Comparison of ENCODE assay signal across 1 cellular context in genomic region chr1:59926381-59927243, GRCh38.
TF ChIP-seq lines count a peak whose summit lies in the region.

A gene with protein sequence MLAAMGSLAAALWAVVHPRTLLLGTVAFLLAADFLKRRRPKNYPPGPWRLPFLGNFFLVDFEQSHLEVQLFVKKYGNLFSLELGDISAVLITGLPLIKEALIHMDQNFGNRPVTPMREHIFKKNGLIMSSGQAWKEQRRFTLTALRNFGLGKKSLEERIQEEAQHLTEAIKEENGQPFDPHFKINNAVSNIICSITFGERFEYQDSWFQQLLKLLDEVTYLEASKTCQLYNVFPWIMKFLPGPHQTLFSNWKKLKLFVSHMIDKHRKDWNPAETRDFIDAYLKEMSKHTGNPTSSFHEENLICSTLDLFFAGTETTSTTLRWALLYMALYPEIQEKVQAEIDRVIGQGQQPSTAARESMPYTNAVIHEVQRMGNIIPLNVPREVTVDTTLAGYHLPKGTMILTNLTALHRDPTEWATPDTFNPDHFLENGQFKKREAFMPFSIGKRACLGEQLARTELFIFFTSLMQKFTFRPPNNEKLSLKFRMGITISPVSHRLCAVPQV (minus strand): TSS chr1:59926773. CDS start chr1:59926746, 27 bp downstream.

TF ChIP-seq in HepG2, 621 proteins besides CTCF, POLR2A, EP300 and RAD21 (continued from another document and continues in another):
- no peak for TF ChIP-seq ZBTB2 (CRISPR knock-in tag; IDR thresholded peaks at IDR 0.05; ENCODE audit: low read depth)
- no peak for TF ChIP-seq NCOA5 (CRISPR knock-in tag; IDR thresholded peaks at IDR 0.05)
- peak; percentile 26 to 54; a peak in 2 of 4 replicates for TF ChIP-seq HMGXB4 (CRISPR knock-in tag; IDR thresholded peaks at IDR 0.05; ENCODE audit: borderline replicate concordance in 1 of 2, low read depth in 1 of 2)
- TF ChIP-seq, protein P1, sequence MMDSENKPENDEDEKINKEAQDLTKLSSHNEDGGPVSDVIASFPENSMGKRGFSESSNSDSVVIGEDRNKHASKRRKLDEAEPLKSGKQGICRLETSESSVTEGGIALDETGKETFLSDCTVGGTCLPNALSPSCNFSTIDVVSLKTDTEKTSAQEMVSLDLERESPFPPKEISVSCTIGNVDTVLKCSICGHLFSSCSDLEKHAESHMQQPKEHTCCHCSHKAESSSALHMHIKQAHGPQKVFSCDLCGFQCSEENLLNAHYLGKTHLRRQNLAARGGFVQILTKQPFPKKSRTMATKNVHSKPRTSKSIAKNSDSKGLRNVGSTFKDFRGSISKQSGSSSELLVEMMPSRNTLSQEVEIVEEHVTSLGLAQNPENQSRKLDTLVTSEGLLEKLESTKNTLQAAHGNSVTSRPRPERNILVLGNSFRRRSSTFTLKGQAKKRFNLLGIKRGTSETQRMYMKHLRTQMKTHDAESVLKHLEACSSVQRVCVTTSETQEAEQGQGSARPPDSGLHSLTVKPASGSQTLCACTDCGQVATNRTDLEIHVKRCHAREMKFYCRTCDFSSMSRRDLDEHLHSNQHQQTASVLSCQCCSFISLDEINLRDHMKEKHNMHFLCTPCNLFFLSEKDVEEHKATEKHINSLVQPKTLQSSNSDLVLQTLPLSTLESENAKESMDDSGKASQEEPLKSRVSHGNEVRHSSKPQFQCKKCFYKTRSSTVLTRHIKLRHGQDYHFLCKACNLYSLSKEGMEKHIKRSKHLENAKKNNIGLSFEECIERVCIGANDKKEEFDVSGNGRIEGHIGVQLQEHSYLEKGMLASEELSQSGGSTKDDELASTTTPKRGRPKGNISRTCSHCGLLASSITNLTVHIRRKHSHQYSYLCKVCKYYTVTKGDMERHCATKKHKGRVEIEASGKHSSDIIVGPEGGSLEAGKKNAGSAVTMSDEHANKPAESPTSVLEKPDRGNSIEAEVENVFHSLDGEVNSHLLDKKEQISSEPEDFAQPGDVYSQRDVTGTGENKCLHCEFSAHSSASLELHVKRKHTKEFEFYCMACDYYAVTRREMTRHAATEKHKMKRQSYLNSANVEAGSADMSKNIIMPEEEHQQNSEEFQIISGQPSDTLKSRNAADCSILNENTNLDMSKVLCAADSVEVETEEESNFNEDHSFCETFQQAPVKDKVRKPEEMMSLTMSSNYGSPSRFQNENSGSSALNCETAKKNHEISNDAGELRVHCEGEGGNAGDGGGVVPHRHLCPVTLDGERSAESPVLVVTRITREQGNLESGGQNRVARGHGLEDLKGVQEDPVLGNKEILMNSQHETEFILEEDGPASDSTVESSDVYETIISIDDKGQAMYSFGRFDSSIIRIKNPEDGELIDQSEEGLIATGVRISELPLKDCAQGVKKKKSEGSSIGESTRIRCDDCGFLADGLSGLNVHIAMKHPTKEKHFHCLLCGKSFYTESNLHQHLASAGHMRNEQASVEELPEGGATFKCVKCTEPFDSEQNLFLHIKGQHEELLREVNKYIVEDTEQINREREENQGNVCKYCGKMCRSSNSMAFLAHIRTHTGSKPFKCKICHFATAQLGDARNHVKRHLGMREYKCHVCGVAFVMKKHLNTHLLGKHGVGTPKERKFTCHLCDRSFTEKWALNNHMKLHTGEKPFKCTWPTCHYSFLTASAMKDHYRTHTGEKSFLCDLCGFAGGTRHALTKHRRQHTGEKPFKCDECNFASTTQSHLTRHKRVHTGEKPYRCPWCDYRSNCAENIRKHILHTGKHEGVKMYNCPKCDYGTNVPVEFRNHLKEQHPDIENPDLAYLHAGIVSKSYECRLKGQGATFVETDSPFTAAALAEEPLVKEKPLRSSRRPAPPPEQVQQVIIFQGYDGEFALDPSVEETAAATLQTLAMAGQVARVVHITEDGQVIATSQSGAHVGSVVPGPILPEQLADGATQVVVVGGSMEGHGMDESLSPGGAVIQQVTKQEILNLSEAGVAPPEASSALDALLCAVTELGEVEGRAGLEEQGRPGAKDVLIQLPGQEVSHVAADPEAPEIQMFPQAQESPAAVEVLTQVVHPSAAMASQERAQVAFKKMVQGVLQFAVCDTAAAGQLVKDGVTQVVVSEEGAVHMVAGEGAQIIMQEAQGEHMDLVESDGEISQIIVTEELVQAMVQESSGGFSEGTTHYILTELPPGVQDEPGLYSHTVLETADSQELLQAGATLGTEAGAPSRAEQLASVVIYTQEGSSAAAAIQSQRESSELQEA (CRISPR knock-in tag; IDR thresholded peaks at IDR 0.05; ENCODE audit: not compliant biosample characterization) = no peak
- TF ChIP-seq MLLT10 (CRISPR knock-in tag; IDR thresholded peaks at IDR 0.05) = no peak
- TF ChIP-seq ZNF235 (CRISPR knock-in tag; IDR thresholded peaks at IDR 0.05; ENCODE audit: borderline replicate concordance) = peak; percentile 51; the same call in 1 of the 2 replicates
- TF ChIP-seq RFXAP (CRISPR knock-in tag; IDR thresholded peaks at IDR 0.05; ENCODE audit: borderline replicate concordance) = no peak
- no peak for TF ChIP-seq PRMT3 (CRISPR knock-in tag; IDR thresholded peaks at IDR 0.05; ENCODE audit: borderline replicate concordance, low read depth)
- no peak for TF ChIP-seq EHMT2 (IDR thresholded peaks at IDR 0.05; ENCODE audit: borderline replicate concordance, low read depth, low read length)
- TF ChIP-seq ZNF567 (CRISPR knock-in tag; IDR thresholded peaks at IDR 0.05; ENCODE audit: borderline replicate concordance) = 0 out of 2 replicates have a peak, but pooled peaks have one; percentile 30
- no peak for TF ChIP-seq GATA4 (IDR thresholded peaks at IDR 0.05; ENCODE audit: borderline replicate concordance, low read depth)
- no peak for TF ChIP-seq NFRKB (IDR thresholded peaks at IDR 0.05)
- peak; percentile 83; the same call in 1 of the 2 replicates for TF ChIP-seq ZNF512B (CRISPR knock-in tag; IDR thresholded peaks at IDR 0.05; ENCODE audit: borderline replicate concordance)
- TF ChIP-seq GLI4 (CRISPR knock-in tag; IDR thresholded peaks at IDR 0.05; ENCODE audit: borderline replicate concordance) = no peak
- TF ChIP-seq ZEB1 (IDR thresholded peaks at IDR 0.05; ENCODE audit: insufficient replicate concordance, low read depth) = no peak
- no peak for TF ChIP-seq ZNF296 (CRISPR knock-in tag; conservative IDR thresholded peaks at IDR 0.05)
- no peak for TF ChIP-seq ZNF121 (CRISPR knock-in tag; IDR thresholded peaks at IDR 0.05)
- peak; percentile 85 for TF ChIP-seq POLR2AphosphoS5 (IDR thresholded peaks at IDR 0.05; ENCODE audit: low read depth, low read length)
- no peak for TF ChIP-seq LCORL (IDR thresholded peaks at IDR 0.05)
- no peak for TF ChIP-seq LCORL (CRISPR knock-in tag; IDR thresholded peaks at IDR 0.05)
- TF ChIP-seq, protein P2, sequence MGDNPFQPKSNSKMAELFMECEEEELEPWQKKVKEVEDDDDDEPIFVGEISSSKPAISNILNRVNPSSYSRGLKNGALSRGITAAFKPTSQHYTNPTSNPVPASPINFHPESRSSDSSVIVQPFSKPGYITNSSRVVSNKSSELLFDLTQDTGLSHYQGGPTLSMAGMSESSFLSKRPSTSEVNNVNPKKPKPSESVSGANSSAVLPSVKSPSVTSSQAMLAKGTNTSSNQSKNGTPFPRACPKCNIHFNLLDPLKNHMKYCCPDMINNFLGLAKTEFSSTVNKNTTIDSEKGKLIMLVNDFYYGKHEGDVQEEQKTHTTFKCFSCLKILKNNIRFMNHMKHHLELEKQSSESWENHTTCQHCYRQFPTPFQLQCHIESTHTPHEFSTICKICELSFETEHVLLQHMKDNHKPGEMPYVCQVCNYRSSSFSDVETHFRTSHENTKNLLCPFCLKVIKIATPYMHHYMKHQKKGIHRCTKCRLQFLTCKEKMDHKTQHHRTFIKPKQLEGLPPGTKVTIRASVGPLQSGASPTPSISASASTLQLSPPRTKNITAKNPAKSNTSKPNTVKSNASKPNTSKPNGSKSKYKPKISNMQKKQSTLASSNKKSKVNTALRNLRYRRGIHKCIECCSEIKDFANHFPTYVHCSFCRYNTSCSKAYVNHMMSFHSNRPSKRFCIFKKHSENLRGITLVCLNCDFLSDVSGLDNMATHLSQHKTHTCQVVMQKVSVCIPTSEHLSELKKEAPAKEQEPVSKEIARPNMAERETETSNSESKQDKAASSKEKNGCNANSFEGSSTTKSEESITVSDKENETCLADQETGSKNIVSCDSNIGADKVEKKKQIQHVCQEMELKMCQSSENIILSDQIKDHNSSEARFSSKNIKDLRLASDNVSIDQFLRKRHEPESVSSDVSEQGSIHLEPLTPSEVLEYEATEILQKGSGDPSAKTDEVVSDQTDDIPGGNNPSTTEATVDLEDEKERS (CRISPR knock-in tag; IDR thresholded peaks at IDR 0.05) = 0 out of 2 replicates have a peak, but pooled peaks have one; percentile 21
- TF ChIP-seq HNF4G (IDR thresholded peaks at IDR 0.05; ENCODE audit: borderline replicate concordance, low read depth, low read length) = no peak
- TF ChIP-seq HNF4G (CRISPR knock-in tag; IDR thresholded peaks at IDR 0.05; ENCODE audit: borderline replicate concordance, low read depth) = no peak
- no peak for TF ChIP-seq ZNF224 (CRISPR knock-in tag; IDR thresholded peaks at IDR 0.05)
- TF ChIP-seq TAF1 (CRISPR knock-in tag; IDR thresholded peaks at IDR 0.05) = peak; percentile 30; the same call in 1 of the 2 replicates
- no peak for TF ChIP-seq CEBPZ (IDR thresholded peaks at IDR 0.05; ENCODE audit: low read length)
- TF ChIP-seq, protein P3, sequence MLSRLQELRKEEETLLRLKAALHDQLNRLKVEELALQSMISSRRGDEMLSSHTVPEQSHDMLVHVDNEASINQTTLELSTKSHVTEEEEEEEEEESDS (CRISPR knock-in tag; IDR thresholded peaks at IDR 0.05; ENCODE audit: borderline replicate concordance) = no peak
